15 cellular contexts compared by ENCODE assay signal in genomic region chr16:762049-762513, GRCh38. TPM values are rescaled to one million over a fixed set of nuclear protein-coding genes. Genes with fewer than 3 reads are reported as not detected.
DNase-seq lines count a peak whose midpoint lies in the region; FAIRE-seq and TF ChIP-seq lines count a peak whose summit lies in the region.
"Had no signal": no experiment of that assay in that cellular context is flagged by ENCODE, and none has a peak within 500 bp of the region (broad histone marks: within the 10 kb centered on the region; RNA-seq: fewer than 3 reads in every experiment).

No MANE protein-coding gene starts in this region.

- no peak overlapping the region for H4K5ac ChIP-seq in H1 (ENCODE audit: insufficient read length, low read depth, low read length)

- no peak for FAIRE-seq in H1 (lab: Jason Lieb, UNC)

- H3K27ac ChIP-seq in HEK293 (ENCODE audit: extremely low read depth, low read depth, low read length) (no peak overlapping the region), H1 (ENCODE audit: low read depth, low read length) (no peak overlapping the region), neuronal stem cell (replicated peaks; ENCODE audit: low read length) (no peak overlapping the region)

- TF ChIP-seq RAD21 in H1 (IDR thresholded peaks at IDR 0.05 in 1 of 2, conservative IDR thresholded peaks at IDR 0.05 in 1 of 2; ENCODE audit: low read depth in 2 of 2, low read length in 2 of 2) = no peak

- no peaks in the 10 kb centered on the region for H4K20me1 ChIP-seq in H1 (replicated peaks in 1 of 2; ENCODE audit: control insufficient read depth in 1 of 2, insufficient read depth in 2 of 2, low read length in 2 of 2)

- no TSS peak for BruUV-seq in Calu3 (replicated peaks; lab: Mats Ljungman, UMichigan)

- H2AK5ac ChIP-seq in H1 (ENCODE audit: low read depth, low read length) (no peak overlapping the region), neuronal stem cell (ENCODE audit: low read depth, low read length) (peak overlapping the region; percentile 97)

- DNase-seq in H1 (ENCODE audit: low read depth in 1 of 2, low spot score in 2 of 2) (no peak), neuronal stem cell (ENCODE audit: low spot score) (no peak), Calu3 (no peak), NCI-H2029 (lab: John Stamatoyannopoulos, UW) (no peak)
- DNase-seq: BE2C; CD8-positive, alpha-beta memory T cell; Karpas-422; NCI-H1105 treated with DMSO at 0.1 percent for 48 hours; NCI-H187 treated with DMSO at 0.1 percent for 48 hours; NCI-H2171; NCI-H446 treated with DMSO at 0.1 percent for 48 hours; NCI-H82; SHP77 had no signal

- no peaks in the 10 kb centered on the region for H3K79me2 ChIP-seq in H1 (ENCODE audit: control insufficient read depth in 1 of 2, insufficient read depth in 2 of 2, low read length in 2 of 2)

- no peak overlapping the region for H3K23ac ChIP-seq in H1 (ENCODE audit: insufficient read length)
- H3K23ac ChIP-seq in neuronal stem cell (ENCODE audit: low read depth, low read length, poor library complexity) = peak overlapping the region; percentile 10

- H3K4ac ChIP-seq in H1 (replicated peaks; ENCODE audit: insufficient read length, low read depth, low read length) (no peak overlapping the region), neuronal stem cell (ENCODE audit: low read length) (peak overlapping the region; percentile 66)

- H2BK20ac ChIP-seq in H1 (ENCODE audit: low read length) = no peak overlapping the region

- H3K36me3 ChIP-seq in HEK293 (ENCODE audit: control insufficient read depth in 2 of 2, insufficient read depth in 1 of 2, low read length in 2 of 2) (no peaks in the 10 kb centered on the region), H1 (ENCODE audit: control insufficient read depth in 2 of 4, insufficient read depth in 4 of 4, low read length in 3 of 4) (no peaks in the 10 kb centered on the region), neuronal stem cell (replicated peaks in 1 of 2; ENCODE audit: control insufficient read depth in 2 of 2, insufficient read depth in 2 of 2, low read length in 2 of 2) (no peaks in the 10 kb centered on the region)
- H3K36me3 ChIP-seq: BE2C had no signal

- peaks cover 23% of the 10 kb centered on the region for H3K4me1 Mint-ChIP-seq in Calu3 (ENCODE audit: low read depth, unreplicated experiment)
- H3K4me1 Mint-ChIP-seq: CD8-positive, alpha-beta memory T cell had no signal

- 77% methylated on average over 8 of the region's 13 CpGs; no CpG with 5 or more reads in 1 of the 2 experiments for WGBS in H1 (ENCODE audit: extremely low coverage in 1 of 2, insufficient coverage in 1 of 2, insufficient read length in 1 of 2, insufficient replicate concordance in 2 of 2, low coverage in 1 of 2, low lambda C conversion rate in 2 of 2, missing lambda C conversion rate in 1 of 2), 2 experiments
- WGBS in neuronal stem cell (ENCODE audit: extremely low coverage in 2 of 2, insufficient read length in 2 of 2, insufficient replicate concordance in 1 of 2), 2 donors = no CpG with 5 or more reads among the region's 13 CpGs

- no peak overlapping the region for H3K9ac ChIP-seq in H1 (replicated peaks in 1 of 4; ENCODE audit: extremely low read depth in 1 of 4, low read depth in 3 of 4, low read length in 3 of 4)
- no peak overlapping the region for H3K9ac ChIP-seq in neuronal stem cell (ENCODE audit: low read depth, low read length, poor library complexity)

- H2BK120ac ChIP-seq in H1 (replicated peaks; ENCODE audit: low read depth, low read length) (no peak overlapping the region), neuronal stem cell (ENCODE audit: low read depth, low read length) (peak overlapping the region; percentile 24)

- peaks cover 27% of the 10 kb centered on the region for H3K27me3 Mint-ChIP-seq in Calu3 (ENCODE audit: unreplicated experiment)

- H3K79me1 ChIP-seq in H1 (ENCODE audit: low read depth, low read length) = no peaks in the 10 kb centered on the region
- H3K79me1 ChIP-seq in neuronal stem cell (ENCODE audit: low read depth, low read length) = peaks cover 4% of the 10 kb centered on the region

- H3K23me2 ChIP-seq in H1 (ENCODE audit: low read depth, low read length) = no peaks in the 10 kb centered on the region

- H3K36me3 Mint-ChIP-seq in Calu3 (ENCODE audit: insufficient read depth, unreplicated experiment) = peaks cover 5% of the 10 kb centered on the region

- H4K91ac ChIP-seq in H1 (replicated peaks; ENCODE audit: insufficient read length, low read length) (no peak overlapping the region), neuronal stem cell (ENCODE audit: low read depth, low read length, poor library complexity) (no peak overlapping the region)

- no peak overlapping the region for H3K4me3 Mint-ChIP-seq in Calu3 (ENCODE audit: low read depth, unreplicated experiment)
- H3K4me3 Mint-ChIP-seq: CD8-positive, alpha-beta memory T cell had no signal

- H4K8ac ChIP-seq in H1 (ENCODE audit: extremely low read depth, insufficient read depth, low read length) = no peak overlapping the region
- no peak overlapping the region for H4K8ac ChIP-seq in neuronal stem cell (ENCODE audit: low read depth, low read length)

- CTCF ChIA-PET in HEK293 (lab: Yijun Ruan, JAX) = no interaction called here
- CTCF ChIA-PET in H1 (lab: Charles Lee; ENCODE audit: partially characterized antibody) = interaction anchor here (0.7 to 5.0 kb wide), 11 partner anchors 8 to 182 kb away, joined by 3 to 38 read pairs (median 5); partner anchors contain the start of gene CIAO3
- CTCF ChIA-PET in Calu3 (lab: Charles Lee) = no interaction called here

- H3K4me3 ChIP-seq in HEK293 (ENCODE audit: low read depth, low read length) = no peak overlapping the region
- no peak overlapping the region for H3K4me3 ChIP-seq in H1 (ENCODE audit: extremely low read depth in 1 of 4, insufficient read depth in 2 of 4, low read depth in 3 of 4, low read length in 4 of 4)
- H3K4me3 ChIP-seq in neuronal stem cell (ENCODE audit: low read length in 2 of 2) = no peak overlapping the region

- POLR2A ChIA-PET in HEK293 (lab: Yijun Ruan, JAX) = no interaction called here
- POLR2A ChIA-PET in H1 (lab: Charles Lee; ENCODE audit: partially characterized antibody) = interaction anchor here (0.8 to 2.9 kb wide), 7 partner anchors 10 to 55 kb away, joined by 3 to 9 read pairs (median 6); partner anchors contain the start of genes ANTKMT and CIAO3

- H2BK12ac ChIP-seq in H1 (ENCODE audit: low read depth, low read length) (peak overlapping the region; percentile 75; the same call in 1 of the 2 replicates), neuronal stem cell (ENCODE audit: low read length) (peak overlapping the region; percentile 24)

- H2BK5ac ChIP-seq in H1 (ENCODE audit: low read depth, low read length) (no peak overlapping the region), neuronal stem cell (ENCODE audit: low read length) (peak overlapping the region; percentile 48)

- no peak overlapping the region for H3K27ac Mint-ChIP-seq in Calu3 (ENCODE audit: unreplicated experiment)
- H3K27ac Mint-ChIP-seq: CD8-positive, alpha-beta memory T cell had no signal

- no peak overlapping the region for H2AFZ ChIP-seq in H1 (ENCODE audit: low read length)
- H2AFZ ChIP-seq in neuronal stem cell (ENCODE audit: low read length) = no peak overlapping the region

- H3K9me3 ChIP-seq in HEK293 (ENCODE audit: control insufficient read depth, insufficient read depth, low read depth, low read length) (no peaks in the 10 kb centered on the region), H1 (ENCODE audit: insufficient read depth in 2 of 2, low read depth in 1 of 2, low read length in 1 of 2) (no peaks in the 10 kb centered on the region), neuronal stem cell (replicated peaks in 1 of 2; ENCODE audit: control insufficient read depth in 2 of 2, insufficient read depth in 1 of 2, low read depth in 1 of 2, low read length in 2 of 2) (no peaks in the 10 kb centered on the region)
- H3K9me3 ChIP-seq: BE2C had no signal

- intact Hi-C loops in Calu3 (cut with micrococcal nuclease; ENCODE audit: unreplicated experiment) = no loop called here

- H3K4me2 ChIP-seq in H1 (ENCODE audit: insufficient read depth in 1 of 2, low read depth in 2 of 2, low read length in 2 of 2) (no peak overlapping the region), neuronal stem cell (ENCODE audit: insufficient read depth, low read length, poor library complexity, severe bottlenecking) (no peak overlapping the region)

- TF ChIP-seq POLR2A in H1 (IDR thresholded peaks at IDR 0.05; ENCODE audit: control extremely low read depth in 1 of 2, low read depth in 2 of 2, low read length in 2 of 2) = no peak

- TF ChIP-seq EP300 in H1 (IDR thresholded peaks at IDR 0.05; ENCODE audit: borderline replicate concordance in 1 of 2, low read depth in 2 of 2, low read length in 2 of 2) = no peak

- no peak overlapping the region for H3K56ac ChIP-seq in H1 (replicated peaks; ENCODE audit: insufficient read length, low read depth, low read length)

- H2BK15ac ChIP-seq in H1 (ENCODE audit: low read length) (no peak overlapping the region), neuronal stem cell (ENCODE audit: low read length) (peak overlapping the region; percentile 99)

- H3K27me3 ChIP-seq in H1 (replicated peaks in 1 of 4; ENCODE audit: control insufficient read depth in 3 of 4, extremely low read depth in 1 of 4, insufficient read depth in 3 of 4, low read length in 3 of 4) = no peaks in the 10 kb centered on the region
- H3K27me3 ChIP-seq in neuronal stem cell (ENCODE audit: control insufficient read depth in 3 of 3, insufficient read depth in 3 of 3, low read depth in 1 of 3, low read length in 3 of 3) = peaks cover 0 to 15% (median 0%) of the 10 kb centered on the region in 3 experiments
- H3K27me3 ChIP-seq: BE2C had no signal

- H3K9me3 Mint-ChIP-seq in Calu3 (ENCODE audit: low read depth, unreplicated experiment) = no peaks in the 10 kb centered on the region
- H3K9me3 Mint-ChIP-seq: CD8-positive, alpha-beta memory T cell had no signal

- H3K4me1 ChIP-seq in HEK293 (ENCODE audit: control insufficient read depth, insufficient read depth, low read length) (no peaks in the 10 kb centered on the region), H1 (replicated peaks in 1 of 4; ENCODE audit: control insufficient read depth in 3 of 4, insufficient read depth in 4 of 4, low read length in 3 of 4) (peaks cover 0 to 2% (median 0%) of the 10 kb centered on the region in 4 experiments; a peak in 1 of 7 replicates), neuronal stem cell (ENCODE audit: control insufficient read depth in 2 of 2, insufficient read depth in 1 of 2, low read depth in 1 of 2, low read length in 2 of 2) (peaks cover 11 to 12% of the 10 kb centered on the region in 2 donors)
- H3K4me1 ChIP-seq: BE2C had no signal

- H3K18ac ChIP-seq in H1 (ENCODE audit: extremely low read depth, low read length) (no peak overlapping the region; the same call in 1 of the 2 replicates), neuronal stem cell (ENCODE audit: low read length) (peak overlapping the region; percentile 88)

- H3K14ac ChIP-seq in H1 (ENCODE audit: insufficient read length) (no peak overlapping the region), neuronal stem cell (ENCODE audit: low read length) (no peak overlapping the region)

- no peak for TF ChIP-seq CTCF in HEK293 (tag by site-specific recombination; IDR thresholded peaks at IDR 0.05)
- no peak for TF ChIP-seq CTCF in H1 (IDR thresholded peaks at IDR 0.05; ENCODE audit: control extremely low read depth in 1 of 3, insufficient read depth in 1 of 3, low read depth in 1 of 3, low read length in 3 of 3)
- TF ChIP-seq CTCF in Calu3 (IDR thresholded peaks at IDR 0.05; ENCODE audit: unreplicated experiment) = no peak

RNA-seq across cellular contexts. Expression of gene MSLN, which starts 1.5 kb away (rescaled TPM):
- total RNA-seq in H1 (2021; fragmentation: NEBNext Ultra II Directional; extraction: Animal tissue kit (Norgen Biotek cat#: 25700)) = 0.28 TPM in 1 of 2 replicates, not detected in the other
- polyA plus RNA-seq in H1 (2011; rRNA removed) = 0.31 and 0.50 TPM in 2 replicates
- 0.37 TPM for polyA plus RNA-seq in H1 (2011; cell fraction: cytosol; rRNA removed)
- polyA plus RNA-seq in H1 (2011; cell fraction: nucleus; rRNA removed) = 1.5 TPM
- polyA plus RNA-seq in H1 (2012, experiment 1 of 2) = 0.24 to 0.56 TPM (median 0.29 TPM) in 3 of 4 replicates, not detected in the other
- polyA plus RNA-seq in H1 (2012, experiment 2 of 2) = 0.18 TPM
- 0.51 TPM for polyA plus RNA-seq in H1 (2013, experiment 1 of 2)
- 0.18 TPM for polyA plus RNA-seq in H1 (2013, experiment 2 of 2)
- 0.44 TPM in 1 of 2 replicates, not detected in the other for polyA minus RNA-seq in H1 (2011; rRNA and poly(A)+ RNA removed)
- polyA minus RNA-seq in H1 (2011; cell fraction: cytosol; rRNA and poly(A)+ RNA removed) = 1.9 TPM
- 1.6 TPM for polyA minus RNA-seq in H1 (2011; cell fraction: nucleus; rRNA and poly(A)+ RNA removed)
- 0.33 TPM for polyA plus RNA-seq in neuronal stem cell (2013, experiment 1 of 2)
- polyA plus RNA-seq in neuronal stem cell (2013, experiment 2 of 2) = 0.43 TPM
- total RNA-seq in Calu3 (2022) = 3.4 and 8.9 TPM in 2 replicates
- total RNA-seq: CD8-positive, alpha-beta memory T cell; H4 had no signal
- polyA plus RNA-seq: CD8-positive, alpha-beta memory T cell had no signal

RNA-seq across cellular contexts. Expression of gene CIAO3, which starts 21.3 kb away (rescaled TPM):
- total RNA-seq in H1 (2021; fragmentation: NEBNext Ultra II Directional; extraction: Animal tissue kit (Norgen Biotek cat#: 25700)) = 20.4 and 21.0 TPM in 2 replicates
- polyA plus RNA-seq in H1 (2011; rRNA removed) = 20.0 and 29.6 TPM in 2 replicates
- polyA plus RNA-seq in H1 (2011; cell fraction: cytosol; rRNA removed) = 22.4 TPM
- polyA plus RNA-seq in H1 (2011; cell fraction: nucleus; rRNA removed) = 97.6 TPM
- polyA plus RNA-seq in H1 (2012, experiment 1 of 2) = 14.5 to 22.5 TPM (median 20.0 TPM) in 4 replicates
- polyA plus RNA-seq in H1 (2012, experiment 2 of 2) = 20.5 TPM
- 10.8 TPM for polyA plus RNA-seq in H1 (2013, experiment 1 of 2)
- polyA plus RNA-seq in H1 (2013, experiment 2 of 2) = 10.0 TPM
- polyA minus RNA-seq in H1 (2011; rRNA and poly(A)+ RNA removed) = 17.6 and 21.1 TPM in 2 replicates
- 21.1 TPM for polyA minus RNA-seq in H1 (2011; cell fraction: cytosol; rRNA and poly(A)+ RNA removed)
- polyA minus RNA-seq in H1 (2011; cell fraction: nucleus; rRNA and poly(A)+ RNA removed) = 52.8 TPM
- 14.9 TPM for polyA plus RNA-seq in neuronal stem cell (2013, experiment 1 of 2)
- 15.0 TPM for polyA plus RNA-seq in neuronal stem cell (2013, experiment 2 of 2)
- total RNA-seq in Calu3 (2022) = 51.9 and 58.4 TPM in 2 replicates

RNA-seq across cellular contexts. Expression of gene RPUSD1, which starts 26.1 kb away (rescaled TPM):
- total RNA-seq in H1 (2021; fragmentation: NEBNext Ultra II Directional; extraction: Animal tissue kit (Norgen Biotek cat#: 25700)) = 32.2 and 32.7 TPM in 2 replicates
- 61.8 and 81.8 TPM in 2 replicates for polyA plus RNA-seq in H1 (2011; rRNA removed)
- polyA plus RNA-seq in H1 (2011; cell fraction: cytosol; rRNA removed) = 45.2 TPM
- 71.6 TPM for polyA plus RNA-seq in H1 (2011; cell fraction: nucleus; rRNA removed)
- polyA plus RNA-seq in H1 (2012, experiment 1 of 2) = 17.8 to 34.1 TPM (median 33.0 TPM) in 4 replicates
- 35.0 TPM for polyA plus RNA-seq in H1 (2012, experiment 2 of 2)
- polyA plus RNA-seq in H1 (2013, experiment 1 of 2) = 24.4 TPM
- 24.6 TPM for polyA plus RNA-seq in H1 (2013, experiment 2 of 2)
- 13.4 and 17.4 TPM in 2 replicates for polyA minus RNA-seq in H1 (2011; rRNA and poly(A)+ RNA removed)
- 23.9 TPM for polyA minus RNA-seq in H1 (2011; cell fraction: cytosol; rRNA and poly(A)+ RNA removed)
- 42.1 TPM for polyA minus RNA-seq in H1 (2011; cell fraction: nucleus; rRNA and poly(A)+ RNA removed)
- polyA plus RNA-seq in neuronal stem cell (2013, experiment 1 of 2) = 14.5 TPM
- polyA plus RNA-seq in neuronal stem cell (2013, experiment 2 of 2) = 15.3 TPM
- total RNA-seq in Calu3 (2022) = 47.5 and 51.1 TPM in 2 replicates

RNA-seq across cellular contexts. Expression of gene CHTF18, which starts 26.3 kb away (rescaled TPM):
- total RNA-seq in H1 (2021; fragmentation: NEBNext Ultra II Directional; extraction: Animal tissue kit (Norgen Biotek cat#: 25700)) = 98.3 and 104 TPM in 2 replicates
- polyA plus RNA-seq in H1 (2011; rRNA removed) = 75.3 and 156 TPM in 2 replicates
- polyA plus RNA-seq in H1 (2011; cell fraction: cytosol; rRNA removed) = 87.5 TPM
- polyA plus RNA-seq in H1 (2011; cell fraction: nucleus; rRNA removed) = 592 TPM
- polyA plus RNA-seq in H1 (2012, experiment 1 of 2) = 72.1 to 113 TPM (median 103 TPM) in 4 replicates
- 43.8 TPM for polyA plus RNA-seq in H1 (2012, experiment 2 of 2)
- 70.5 TPM for polyA plus RNA-seq in H1 (2013, experiment 1 of 2)
- polyA plus RNA-seq in H1 (2013, experiment 2 of 2) = 59.1 TPM
- 18.1 and 20.4 TPM in 2 replicates for polyA minus RNA-seq in H1 (2011; rRNA and poly(A)+ RNA removed)
- 26.9 TPM for polyA minus RNA-seq in H1 (2011; cell fraction: cytosol; rRNA and poly(A)+ RNA removed)
- polyA minus RNA-seq in H1 (2011; cell fraction: nucleus; rRNA and poly(A)+ RNA removed) = 90.8 TPM
- 77.3 TPM for polyA plus RNA-seq in neuronal stem cell (2013, experiment 1 of 2)
- 69.6 TPM for polyA plus RNA-seq in neuronal stem cell (2013, experiment 2 of 2)
- total RNA-seq in Calu3 (2022) = 154 and 173 TPM in 2 replicates

RNA-seq across cellular contexts. Expression of gene HAGHL, which starts 35.2 kb away (rescaled TPM):
- 23.1 and 26.6 TPM in 2 replicates for total RNA-seq in H1 (2021; fragmentation: NEBNext Ultra II Directional; extraction: Animal tissue kit (Norgen Biotek cat#: 25700))
- 26.9 and 41.5 TPM in 2 replicates for polyA plus RNA-seq in H1 (2011; rRNA removed)
- 40.3 TPM for polyA plus RNA-seq in H1 (2011; cell fraction: cytosol; rRNA removed)
- 107 TPM for polyA plus RNA-seq in H1 (2011; cell fraction: nucleus; rRNA removed)
- polyA plus RNA-seq in H1 (2012, experiment 1 of 2) = 12.3 to 24.7 TPM (median 23.4 TPM) in 4 replicates
- 11.8 TPM for polyA plus RNA-seq in H1 (2012, experiment 2 of 2)
- polyA plus RNA-seq in H1 (2013, experiment 1 of 2) = 12.5 TPM
- polyA plus RNA-seq in H1 (2013, experiment 2 of 2) = 14.3 TPM
- 2.0 and 3.2 TPM in 2 replicates for polyA minus RNA-seq in H1 (2011; rRNA and poly(A)+ RNA removed)
- polyA minus RNA-seq in H1 (2011; cell fraction: cytosol; rRNA and poly(A)+ RNA removed) = 12.3 TPM
- polyA minus RNA-seq in H1 (2011; cell fraction: nucleus; rRNA and poly(A)+ RNA removed) = 15.1 TPM
- polyA plus RNA-seq in neuronal stem cell (2013, experiment 1 of 2) = 5.3 TPM
- polyA plus RNA-seq in neuronal stem cell (2013, experiment 2 of 2) = 4.6 TPM
- 11.7 and 12.8 TPM in 2 replicates for total RNA-seq in Calu3 (2022)

Comparison
In these comparisons a context has a peak if more than half of its experiments do, and no peak if none do; other contexts are left out.
1. Of the 6 proteins assayed by ChIP-seq in both HEK293 and H1: peak only in HEK293: SP2; only in H1: none; in both: none; in neither: 5.